25 cellular contexts compared by ENCODE assay signal in the genomic region with DNA sequence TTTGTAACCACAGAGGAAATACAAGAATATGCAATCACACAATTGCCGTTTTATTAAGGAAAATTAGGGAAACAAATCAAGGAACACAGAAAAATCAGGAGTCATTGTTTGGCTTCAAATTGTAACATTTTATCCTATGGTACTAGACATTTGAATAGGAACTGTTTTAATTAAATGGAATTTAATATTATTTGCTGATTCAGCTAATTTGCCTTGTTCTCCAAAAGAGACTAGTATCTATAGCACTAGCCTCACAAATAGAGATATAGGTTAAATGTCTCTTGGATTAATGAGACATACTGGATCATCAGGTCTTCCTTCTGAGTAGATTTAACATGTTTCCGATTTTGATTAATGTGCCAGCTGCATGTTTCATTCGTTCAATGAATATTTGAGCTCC. TPM values are rescaled to one million over a fixed set of nuclear protein-coding genes. Genes with fewer than 3 reads are reported as not detected.
"Had no signal": no experiment of that assay in that cellular context is flagged by ENCODE, and none has a peak within 500 bp of the region (broad histone marks: within the 10 kb centered on the region; RNA-seq: fewer than 3 reads in every experiment).

No MANE protein-coding gene starts in this region.

- H3K4me2 ChIP-seq: KMS-11 had no signal

- H3K27ac ChIP-seq: HL-60, KMS-11, RWPE1 had no signal

- FAIRE-seq: HTR-8/SVneo had no signal

- DNase-seq: Kasumi-1; MM.1S; NCI-H1092 treated with DMSO at 0.1 percent for 48 hours; NCI-H1436; NCI-H187; NCI-H2029; NCI-H2081 treated with DMSO at 0.1 percent for 48 hours; NCI-H2171; NCI-H226; NCI-H446 treated with DMSO at 0.1 percent for 48 hours; NCI-H510A treated with DMSO at 0.1 percent for 48 hours; NCI-H526; NCI-H82; NK-92 treated with Interleukin-12 subunit alpha and Interleukin-12 subunit beta, amount 100 ng/mL, for 24 hours; PC-3; SHP77 had no signal

- ATAC-seq: Panc1, PC-3, SK-N-SH treated with all-trans-retinoic acid at 6 μM for 48 hours had no signal

- H3K9ac ChIP-seq: KMS-11 had no signal

RNA-seq across cellular contexts. Expression of gene VWA2, which starts 6.3 kb away (rescaled TPM):
- total RNA-seq: M059J, OCI-LY7, PC-3, SK-MEL-5 had no signal

RNA-seq across cellular contexts. Expression of gene TDRD1, which starts 53.6 kb away (rescaled TPM):
- total RNA-seq: M059J, OCI-LY7, PC-3, SK-MEL-5 had no signal
